In the genomic region with DNA sequence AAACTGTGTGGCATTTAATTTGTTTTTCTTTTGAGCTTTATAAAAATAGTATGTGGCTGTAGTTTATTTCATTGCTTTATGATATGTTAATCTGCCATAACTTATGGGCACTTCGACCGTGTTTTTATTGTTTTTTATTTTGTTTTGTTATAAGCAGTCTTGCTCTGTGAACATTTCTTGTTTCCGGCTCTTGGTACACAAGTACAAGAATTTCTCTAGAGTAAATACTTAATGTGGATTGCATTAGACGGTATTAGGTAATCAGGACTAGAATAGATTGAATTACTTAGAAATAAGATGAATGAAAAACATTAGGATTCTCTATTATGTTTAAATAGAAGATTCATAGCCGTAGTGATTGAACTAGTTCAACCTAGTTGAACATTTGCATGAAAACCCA, we compare ENCODE assay signal across 10 cellular contexts. TPM values are rescaled to one million over a fixed set of nuclear protein-coding genes. Genes with fewer than 3 reads are reported as not detected.
A peak's percentile ranks its signal among the peaks of the same experiment; 100 is the strongest.
DNase-seq lines count a peak whose midpoint lies in the region; ATAC-seq and TF ChIP-seq lines count a peak whose summit lies in the region.
"Had no signal": no experiment of that assay in that cellular context is flagged by ENCODE, and none has a peak within 500 bp of the region (broad histone marks: within the 10 kb centered on the region; RNA-seq: fewer than 3 reads in every experiment).

No MANE protein-coding gene starts in this region.

- H3K4me3 ChIP-seq in DND-41 (ENCODE audit: low read depth in 1 of 2, low read length in 2 of 2) (no peak overlapping the region), MM.1S (ENCODE audit: low read length) (peak overlapping the region; percentile 85), dorsolateral prefrontal cortex (peak overlapping the region in 33 of 59 donors; percentile 67 to 93 (median 85)), neural progenitor cell (peak overlapping the region; percentile 96), testis (peak overlapping the region in 1 of 2 donors; percentile 94)

- H2AFZ ChIP-seq in DND-41 (ENCODE audit: low read depth, low read length) = no peak overlapping the region
- H2AFZ ChIP-seq in MM.1S (ENCODE audit: low read length) = no peak overlapping the region
- H2AFZ ChIP-seq in neural progenitor cell (replicated peaks) = no peak overlapping the region

- no peak for DNase-seq in DND-41
- DNase-seq in MM.1S = no peak
- no peak for DNase-seq in dorsolateral prefrontal cortex
- no peak for DNase-seq in neural progenitor cell (ENCODE audit: low spot score)
- no peak for DNase-seq in testis
- no peak for DNase-seq in iPS-NIHi7 (ENCODE audit: extremely low spot score)
- no peak for DNase-seq in DMS114 treated with DMSO at 0.1 percent for 48 hours (lab: John Stamatoyannopoulos, UW; ENCODE audit: unreplicated experiment)
- DNase-seq: activated CD4-positive, alpha-beta T cell treated with anti-CD3 and anti-CD28 coated beads for 48 hours; effector memory CD4-positive, alpha-beta T cell had no signal

- H3K9me3 Mint-ChIP-seq in neural progenitor cell = no peaks in the 10 kb centered on the region

- H4K20me1 ChIP-seq in DND-41 (ENCODE audit: insufficient read depth, low read length) (peaks cover 4% of the 10 kb centered on the region; the same call in 1 of the 2 replicates), MM.1S (ENCODE audit: insufficient read depth, low read length) (0 out of 2 replicates have a peak, but pooled peaks cover 8% of the 10 kb centered on the region), neural progenitor cell (ENCODE audit: low read depth) (peaks cover 30% of the 10 kb centered on the region)

- H3F3A ChIP-seq in MM.1S (ENCODE audit: insufficient read depth, low read length) (peaks cover 29% of the 10 kb centered on the region), neural progenitor cell (ENCODE audit: low read depth) (peaks cover 22% of the 10 kb centered on the region)

- no peak overlapping the region for H3K27ac Mint-ChIP-seq in neural progenitor cell

- H3K27ac ChIP-seq in DND-41 (ENCODE audit: low read length) (no peak overlapping the region), MM.1S (ENCODE audit: low read length) (no peak overlapping the region), dorsolateral prefrontal cortex (peak overlapping the region in 1 of 59 donors; percentile 3), neural progenitor cell (no peak overlapping the region), testis (peak overlapping the region in 1 of 2 donors; percentile 47)

- no peaks in the 10 kb centered on the region for H3K9me2 ChIP-seq in MM.1S (replicated peaks; ENCODE audit: insufficient read depth, low read length)

- no peaks in the 10 kb centered on the region for H3K36me3 Mint-ChIP-seq in neural progenitor cell

- H3K79me2 ChIP-seq in DND-41 (ENCODE audit: insufficient read depth, low read length) (peaks cover 66% of the 10 kb centered on the region), MM.1S (ENCODE audit: low read length) (peaks cover 66% of the 10 kb centered on the region), neural progenitor cell (ENCODE audit: low read depth) (peaks cover 66% of the 10 kb centered on the region)

- intact Hi-C loops in dorsolateral prefrontal cortex (cut with DNase I) (no loop called here), testis (cut with DNase I; ENCODE audit: low total_unique reads) (loop anchor here (10.0 kb wide), 1 partner anchor 103 kb away; no protein-coding TSS in a partner anchor)

- H3K4me2 ChIP-seq in DND-41 (ENCODE audit: insufficient read depth, low read length) (peak overlapping the region; percentile 79), MM.1S (ENCODE audit: low read depth, low read length) (peak overlapping the region; percentile 74), neural progenitor cell (peak overlapping the region; percentile 86)

- H3K9ac ChIP-seq in DND-41 (ENCODE audit: low read depth, low read length) = no peak overlapping the region
- peak overlapping the region; percentile 87; the same call in 1 of the 2 replicates for H3K9ac ChIP-seq in MM.1S (ENCODE audit: low read length)
- H3K9ac ChIP-seq in neural progenitor cell = peak overlapping the region; percentile 68

- WGBS in testis, 2 donors = 41 to 42% methylated on average over 5 of the region's 5 CpGs

- TF ChIP-seq CTCF in DND-41 (IDR thresholded peaks at IDR 0.05; ENCODE audit: borderline replicate concordance, extremely low read depth, low read length, poor library complexity, severe bottlenecking) = no peak
- TF ChIP-seq CTCF in MM.1S (IDR thresholded peaks at IDR 0.05; ENCODE audit: low read length) = no peak
- no peak for TF ChIP-seq CTCF in dorsolateral prefrontal cortex (IDR thresholded peaks at IDR 0.05 in 54 of 56, conservative IDR thresholded peaks at IDR 0.05 in 2 of 56; ENCODE audit: low read depth in 1 of 56, partially characterized antibody in 56 of 56)
- no peak for TF ChIP-seq CTCF in neural progenitor cell (IDR thresholded peaks at IDR 0.05)
- no peak for TF ChIP-seq CTCF in testis (IDR thresholded peaks at IDR 0.05)

- H3K4me3 Mint-ChIP-seq in neural progenitor cell = peak overlapping the region; percentile 92

- H3K36me3 ChIP-seq in DND-41 (ENCODE audit: insufficient read depth, low read length) (no peaks in the 10 kb centered on the region), MM.1S (replicated peaks; ENCODE audit: insufficient read depth, low read length) (no peaks in the 10 kb centered on the region), neural progenitor cell (no peaks in the 10 kb centered on the region), testis (ENCODE audit: low read depth, missing control alignments) (no peaks in the 10 kb centered on the region)

- peaks cover 26% of the 10 kb centered on the region for H3K4me1 Mint-ChIP-seq in neural progenitor cell

- no peak for ATAC-seq in DND-41 (ENCODE audit: insufficient read depth, low read depth)
- ATAC-seq in activated CD4-positive, CD25-positive, alpha-beta regulatory T cell treated with anti-CD3 and anti-CD28 coated beads, Interleukin-2, amount 50 U/mL, for 24 hours = no peak

- H3K4me1 ChIP-seq in DND-41 (ENCODE audit: insufficient read depth, low read length) (peaks cover 35% of the 10 kb centered on the region), MM.1S (ENCODE audit: low read length) (peaks cover 42% of the 10 kb centered on the region), neural progenitor cell (peaks cover 21% of the 10 kb centered on the region), testis (no peaks in the 10 kb centered on the region)

- H3K9me3 ChIP-seq in DND-41 (ENCODE audit: insufficient read depth, low read length, severe bottlenecking) (no peaks in the 10 kb centered on the region), MM.1S (replicated peaks; ENCODE audit: insufficient read depth, low read length) (no peaks in the 10 kb centered on the region), neural progenitor cell (ENCODE audit: low read depth) (no peaks in the 10 kb centered on the region), testis (no peaks in the 10 kb centered on the region)

- no peaks in the 10 kb centered on the region for H3K27me3 ChIP-seq in DND-41 (ENCODE audit: insufficient read depth, low read length, poor library complexity)
- no peaks in the 10 kb centered on the region for H3K27me3 ChIP-seq in MM.1S (replicated peaks; ENCODE audit: insufficient read depth, low read length)
- no peaks in the 10 kb centered on the region for H3K27me3 ChIP-seq in dorsolateral prefrontal cortex
- peaks cover 18% of the 10 kb centered on the region for H3K27me3 ChIP-seq in neural progenitor cell
- H3K27me3 ChIP-seq in testis = no peaks in the 10 kb centered on the region

- H3K27me3 Mint-ChIP-seq in neural progenitor cell (ENCODE audit: insufficient read depth, low read depth) = peaks cover 6% of the 10 kb centered on the region

- TF ChIP-seq POLR2A in testis (IDR thresholded peaks at IDR 0.05) = no peak

RNA-seq across cellular contexts. Expression of a gene that starts 2.1 kb away (rescaled TPM):
- total RNA-seq in dorsolateral prefrontal cortex (10 to 100 TPM; 31.3 to 64.3 (median 45.0) TPM), neural progenitor cell (ENCODE audit: low replicate concordance) (221 and 329 TPM in 2 replicates), testis (100 to 1,000 TPM; 220 to 255 TPM)
- polyA plus RNA-seq in testis (ENCODE audit: insufficient read depth, low read depth, low replicate concordance) = 251 TPM

Comparison
In these comparisons a context has a peak if more than half of its experiments do, and no peak if none do; other contexts are left out.
1. H3K4me3 ChIP-seq: peak in MM.1S (single experiment), dorsolateral prefrontal cortex (33 of 59) and neural progenitor cell (single experiment); none in DND-41 (0 of 2).
2. Peak in every context shown above with its lines, with median percentiles within 50 percentile points of each other: H3K4me2 ChIP-seq.